ENCODE assay signal across 19 cellular contexts in genomic region chr15:85439996-85440395, GRCh38. TPM values are rescaled to one million over a fixed set of nuclear protein-coding genes. Genes with fewer than 3 reads are reported as not detected.
A peak's percentile ranks its signal among the peaks of the same experiment; 100 is the strongest.
DNase-seq lines count a peak whose midpoint lies in the region; ATAC-seq lines count a peak whose summit lies in the region.
"Had no signal": no experiment of that assay in that cellular context is flagged by ENCODE, and none has a peak within 500 bp of the region (broad histone marks: within the 10 kb centered on the region; RNA-seq: fewer than 3 reads in every experiment).

No MANE protein-coding gene starts in this region.

- H3K27ac Mint-ChIP-seq in activated naive CD4-positive, alpha-beta T cell treated with anti-CD3 and anti-CD28 coated beads for 36 hours: peak overlapping the region; percentile 19
- H3K27ac Mint-ChIP-seq in effector memory CD8-positive, alpha-beta T cell: peak overlapping the region; percentile 0 to 26
- H3K27ac Mint-ChIP-seq in naive thymus-derived CD8-positive, alpha-beta T cell: peak overlapping the region in 7 of 10 donors; percentile 7 to 57 (median 39)
- H3K27ac Mint-ChIP-seq: activated naive CD8-positive, alpha-beta T cell; endodermal cell had no signal

- H2AFZ ChIP-seq in Karpas-422 (ENCODE audit: low read length): no peak overlapping the region
- H2AFZ ChIP-seq: PC-9 had no signal

- H3K79me2 ChIP-seq in Karpas-422 (ENCODE audit: low read length): peaks cover 48% of the 10 kb centered on the region

- H3K27me3 Mint-ChIP-seq in activated naive CD4-positive, alpha-beta T cell treated with anti-CD3 and anti-CD28 coated beads for 36 hours (ENCODE audit: low read depth): no peaks in the 10 kb centered on the region
- H3K27me3 Mint-ChIP-seq in effector memory CD8-positive, alpha-beta T cell: no peaks in the 10 kb centered on the region
- H3K27me3 Mint-ChIP-seq in naive thymus-derived CD8-positive, alpha-beta T cell: no peaks in the 10 kb centered on the region
- H3K27me3 Mint-ChIP-seq: activated naive CD8-positive, alpha-beta T cell had no signal

- ATAC-seq in effector memory CD8-positive, alpha-beta T cell (replicated peaks): no peak
- ATAC-seq in naive thymus-derived CD8-positive, alpha-beta T cell: no peak

- DNase-seq in activated naive CD4-positive, alpha-beta T cell treated with anti-CD3 and anti-CD28 coated beads for 36 hours: no peak
- no peak for DNase-seq in activated naive CD4-positive, alpha-beta T cell treated with Interleukin-2 at 50 U/mL for 16 hours
- no peak for DNase-seq in Karpas-422
- no peak for DNase-seq in effector memory CD8-positive, alpha-beta T cell
- no peak for DNase-seq in naive thymus-derived CD8-positive, alpha-beta T cell
- DNase-seq in AG20443 (ENCODE audit: low spot score): no peak
- no peak for DNase-seq in cerebellum (ENCODE audit: low spot score)
- no peak for DNase-seq in stimulated activated CD8-positive, alpha-beta memory T cell treated with anti-CD3 and anti-CD28 coated beads, Interleukin-4, amount 100 ng/mL, for 48 hours
- DNase-seq: endodermal cell, heart right ventricle, KG1, MV-4-11, NCI-H187 treated with DMSO at 0.1 percent for 48 hours, NCI-H774, PC-9, T-helper 9 cell, testis had no signal

- no peaks in the 10 kb centered on the region for H4K20me1 ChIP-seq in Karpas-422 (ENCODE audit: insufficient read depth, low read depth, low read length)

- peak overlapping the region; percentile 79 for H3K27ac ChIP-seq in Karpas-422 (ENCODE audit: low read length)
- H3K27ac ChIP-seq: C4-2B, PC-9, testis had no signal

- no peak overlapping the region for H3K4me3 Mint-ChIP-seq in activated naive CD4-positive, alpha-beta T cell treated with anti-CD3 and anti-CD28 coated beads for 36 hours
- no peak overlapping the region for H3K4me3 Mint-ChIP-seq in effector memory CD8-positive, alpha-beta T cell
- peak overlapping the region in 3 of 10 donors; percentile 0 to 5 (median 5) for H3K4me3 Mint-ChIP-seq in naive thymus-derived CD8-positive, alpha-beta T cell
- H3K4me3 Mint-ChIP-seq: activated naive CD8-positive, alpha-beta T cell; endodermal cell had no signal

- no peaks in the 10 kb centered on the region for H3K27me3 ChIP-seq in Karpas-422 (ENCODE audit: low read length)
- H3K27me3 ChIP-seq: heart right ventricle, testis had no signal

- H3K4me1 Mint-ChIP-seq in activated naive CD4-positive, alpha-beta T cell treated with anti-CD3 and anti-CD28 coated beads for 36 hours (ENCODE audit: low read depth): peaks cover 43% of the 10 kb centered on the region
- H3K4me1 Mint-ChIP-seq in effector memory CD8-positive, alpha-beta T cell (ENCODE audit: low read depth in 2 of 2): peaks cover 24 to 34% of the 10 kb centered on the region in 2 donors
- H3K4me1 Mint-ChIP-seq in naive thymus-derived CD8-positive, alpha-beta T cell: peaks cover 20 to 49% (median 45%) of the 10 kb centered on the region in 4 donors

- peak overlapping the region; percentile 60 for H3K4me2 ChIP-seq in Karpas-422 (ENCODE audit: low read depth, low read length, poor library complexity, severe bottlenecking)
- H3K4me2 ChIP-seq: PC-9 had no signal

- CTCF ChIA-PET in activated naive CD4-positive, alpha-beta T cell treated with anti-CD3 and anti-CD28 coated beads for 36 hours (lab: Charles Lee): no interaction called here

- peak overlapping the region; percentile 19; the same call in 1 of the 2 replicates for H3K4me3 ChIP-seq in Karpas-422 (ENCODE audit: low read length)
- H3K4me3 ChIP-seq: heart right ventricle, PC-9, testis had no signal

- POLR2A ChIA-PET in naive thymus-derived CD8-positive, alpha-beta T cell (lab: Charles Lee): no interaction called here

- no peaks in the 10 kb centered on the region for H3K9me3 ChIP-seq in Karpas-422 (ENCODE audit: low read length)
- H3K9me3 ChIP-seq: heart right ventricle, testis had no signal

- no peaks in the 10 kb centered on the region for H3K36me3 Mint-ChIP-seq in activated naive CD4-positive, alpha-beta T cell treated with anti-CD3 and anti-CD28 coated beads for 36 hours (ENCODE audit: low read depth)
- H3K36me3 Mint-ChIP-seq in effector memory CD8-positive, alpha-beta T cell (ENCODE audit: insufficient read depth): no peaks in the 10 kb centered on the region
- no peaks in the 10 kb centered on the region for H3K36me3 Mint-ChIP-seq in naive thymus-derived CD8-positive, alpha-beta T cell
- H3K36me3 Mint-ChIP-seq: activated naive CD8-positive, alpha-beta T cell had no signal

- no peaks in the 10 kb centered on the region for H3K9me3 Mint-ChIP-seq in activated naive CD4-positive, alpha-beta T cell treated with anti-CD3 and anti-CD28 coated beads for 36 hours
- H3K9me3 Mint-ChIP-seq in effector memory CD8-positive, alpha-beta T cell: no peaks in the 10 kb centered on the region
- H3K9me3 Mint-ChIP-seq in naive thymus-derived CD8-positive, alpha-beta T cell: no peaks in the 10 kb centered on the region

- peak overlapping the region; percentile 36 for H3K9ac ChIP-seq in Karpas-422 (ENCODE audit: low read length)

- no peaks in the 10 kb centered on the region for H3K9me2 ChIP-seq in Karpas-422 (replicated peaks; ENCODE audit: insufficient read depth, low read length)

- H3K36me3 ChIP-seq in Karpas-422 (ENCODE audit: insufficient read depth, low read length): no peaks in the 10 kb centered on the region
- H3K36me3 ChIP-seq: heart right ventricle had no signal

- H3K4me1 ChIP-seq in Karpas-422 (ENCODE audit: low read length): peaks cover 49% of the 10 kb centered on the region
- H3K4me1 ChIP-seq: testis had no signal

- intact Hi-C loops in activated naive CD4-positive, alpha-beta T cell treated with anti-CD3 and anti-CD28 coated beads for 36 hours (cut with micrococcal nuclease): loop anchor here (2.0 kb wide), 1 partner anchor 27 kb away; no protein-coding TSS in a partner anchor

RNA-seq across cellular contexts. Expression of gene AKAP13, which starts 59.6 kb away (rescaled TPM):
- total RNA-seq in activated naive CD4-positive, alpha-beta T cell treated with anti-CD3 and anti-CD28 coated beads for 36 hours: 10 to 100 TPM; 79.4 to 83.2 TPM
- total RNA-seq in Karpas-422 (2014; rRNA removed; shearing (Covaris generic); ENCODE audit: low replicate concordance): 156 and 166 TPM in 2 replicates
- total RNA-seq in naive thymus-derived CD8-positive, alpha-beta T cell: 100 to 1,000 TPM; 240 to 244 TPM
- 100 to 1,000 TPM; 113 to 131 (median 120) TPM for polyA plus RNA-seq in naive thymus-derived CD8-positive, alpha-beta T cell
- 96.0 TPM for total RNA-seq in cerebellum
